ENCODE assay signal across 10 cellular contexts in genomic region chr1:79042117-79042516, GRCh38. TPM values are rescaled to one million over a fixed set of nuclear protein-coding genes. Genes with fewer than 3 reads are reported as not detected.
A peak's percentile ranks its signal among the peaks of the same experiment; 100 is the strongest.
DNase-seq lines count a peak whose midpoint lies in the region; ATAC-seq, FAIRE-seq and TF ChIP-seq lines count a peak whose summit lies in the region.
"Had no signal": no experiment of that assay in that cellular context is flagged by ENCODE, and none has a peak within 500 bp of the region (broad histone marks: within the 10 kb centered on the region; RNA-seq: fewer than 3 reads in every experiment).

No MANE protein-coding gene starts in this region.

- no peak overlapping the region for H2AFZ ChIP-seq in hepatocyte

- CTCF ChIA-PET in A549 (lab: Yijun Ruan, JAX) = no interaction called here

- H3K9me3 ChIP-seq in A549 (0 out of 3 replicates have a peak, but pooled peaks cover under 1% of the 10 kb centered on the region), gastrocnemius medialis (no peaks in the 10 kb centered on the region), hepatocyte (ENCODE audit: low read depth) (no peaks in the 10 kb centered on the region)
- H3K9me3 ChIP-seq: BE2C had no signal

- H3K36me3 ChIP-seq in gastrocnemius medialis (no peaks in the 10 kb centered on the region), hepatocyte (replicated peaks; ENCODE audit: insufficient read depth, low read depth) (no peaks in the 10 kb centered on the region)
- H3K36me3 ChIP-seq: BE2C had no signal

- H3K9me2 ChIP-seq in hepatocyte (replicated peaks; ENCODE audit: insufficient read depth) = no peaks in the 10 kb centered on the region

- H3K27me3 ChIP-seq in gastrocnemius medialis = no peaks in the 10 kb centered on the region
- H3K27me3 ChIP-seq in hepatocyte = no peaks in the 10 kb centered on the region
- H3K27me3 ChIP-seq: BE2C had no signal

- intact Hi-C loops in gastrocnemius medialis (cut with DNase I; ENCODE audit: low total_unique reads) = no loop called here

- peak overlapping the region in 1 of 2 experiments; percentile 34; a peak in 2 of 6 replicates for H3K27ac ChIP-seq in A549
- H3K27ac ChIP-seq in gastrocnemius medialis = no peak overlapping the region
- H3K27ac ChIP-seq in hepatocyte = no peak overlapping the region
- H3K27ac ChIP-seq: VCaP had no signal

- 0% methylated on average over 2 of the region's 2 CpGs for WGBS in A549 (ENCODE audit: missing lambda C conversion rate)
- 0% methylated on average over 2 of the region's 2 CpGs for WGBS in hepatocyte (ENCODE audit: low lambda C conversion rate, missing lambda C conversion rate)

- H3K4me3 ChIP-seq in A549 (no peak overlapping the region), gastrocnemius medialis (no peak overlapping the region), hepatocyte (no peak overlapping the region)

- H3K4me1 ChIP-seq in A549 = peaks cover 21% of the 10 kb centered on the region
- H3K4me1 ChIP-seq in gastrocnemius medialis = no peaks in the 10 kb centered on the region
- no peaks in the 10 kb centered on the region for H3K4me1 ChIP-seq in hepatocyte (ENCODE audit: insufficient read depth)
- H3K4me1 ChIP-seq: BE2C had no signal

- POLR2A ChIA-PET in A549 (lab: Yijun Ruan, JAX) = no interaction called here

- in situ Hi-C loops in gastrocnemius medialis (cut with MboI; ENCODE audit: low sequenced_read_pairs in 4 of 4) = no loop called here

- no peak for ATAC-seq in A549
- peak; percentile 61 for ATAC-seq in GM19395 (IDR thresholded peaks at IDR 0.05; ENCODE audit: unreplicated experiment)
- ATAC-seq in HG03066 (IDR thresholded peaks at IDR 0.05; ENCODE audit: low read depth, unreplicated experiment) = peak; percentile 57
- no peak for ATAC-seq in gastrocnemius medialis

- H3K4me2 ChIP-seq in A549 (peak overlapping the region; percentile 47; the same call in 2 of the 3 replicates), hepatocyte (no peak overlapping the region)

- TF ChIP-seq CTCF in A549 (IDR thresholded peaks at IDR 0.05) (no peak), gastrocnemius medialis (IDR thresholded peaks at IDR 0.05 in 4 of 5, conservative IDR thresholded peaks at IDR 0.05 in 1 of 5) (no peak), hepatocyte (IDR thresholded peaks at IDR 0.05; ENCODE audit: poor library complexity) (no peak)

- H3K79me2 ChIP-seq in hepatocyte = no peaks in the 10 kb centered on the region

- TF ChIP-seq POLR2A in A549 (IDR thresholded peaks at IDR 0.05; ENCODE audit: low read length) (no peak), gastrocnemius medialis (IDR thresholded peaks at IDR 0.05) (no peak)

- TF ChIP-seq EP300 in A549 (IDR thresholded peaks at IDR 0.05) = no peak

- no peaks in the 10 kb centered on the region for H4K20me1 ChIP-seq in hepatocyte (ENCODE audit: insufficient read depth, poor library complexity, severe bottlenecking)

- DNase-seq in A549 (ENCODE audit: low read depth in 1 of 2, low spot score in 1 of 2) (peak in 1 of 2 experiments; percentile 19), SKM-1 (lab: John Stamatoyannopoulos, UW; ENCODE audit: unreplicated experiment) (peak; percentile 3), gastrocnemius medialis (no peak), GOT3 (lab: John Stamatoyannopoulos, UW) (no peak), hepatocyte (ENCODE audit: low spot score) (no peak)
- DNase-seq in stimulated activated CD4-positive, alpha-beta T cell treated with anti-CD3 and anti-CD28 coated beads, Interleukin-4, amount 100 ng/mL, for 1 hour = no peak
- DNase-seq: BE2C had no signal

- no peak for FAIRE-seq in A549 (lab: Jason Lieb, UNC)

- TF ChIP-seq RAD21 in A549 (conservative IDR thresholded peaks at IDR 0.05 in 1 of 2, IDR thresholded peaks at IDR 0.05 in 1 of 2) = no peak

TF ChIP-seq in A549, 52 proteins besides CTCF, POLR2A, EP300 and RAD21 (continues in another document):
- TF ChIP-seq JUN (IDR thresholded peaks at IDR 0.05) (no peak), POLR2AphosphoS2 (conservative IDR thresholded peaks at IDR 0.05; ENCODE audit: low read length) (no peak), HOXB13 (CRISPR knock-in tag; IDR thresholded peaks at IDR 0.05; ENCODE audit: low read depth) (no peak), NR3C1 (IDR thresholded peaks at IDR 0.05) (no peak), JUNB (IDR thresholded peaks at IDR 0.05) (no peak), PBX3 (IDR thresholded peaks at IDR 0.05) (no peak), TP53 (CRISPR knock-in tag; IDR thresholded peaks at IDR 0.05) (no peak), MAFK (IDR thresholded peaks at IDR 0.05; ENCODE audit: partially characterized antibody) (peak; percentile 80), TFCP2L1 (CRISPR knock-in tag; IDR thresholded peaks at IDR 0.05) (no peak), FOSB (CRISPR knock-in tag; IDR thresholded peaks at IDR 0.05) (no peak), CHD4 (IDR thresholded peaks at IDR 0.05; ENCODE audit: borderline replicate concordance) (no peak), NPAS2 (CRISPR knock-in tag; IDR thresholded peaks at IDR 0.05; ENCODE audit: borderline replicate concordance) (no peak), NFE2L2 (conservative IDR thresholded peaks at IDR 0.05; ENCODE audit: low read length) (0 out of 2 replicates have a peak, but pooled peaks have one; percentile 45), ZC3H11A (IDR thresholded peaks at IDR 0.05) (no peak), REST (IDR thresholded peaks at IDR 0.05) (no peak), FOSL2 (IDR thresholded peaks at IDR 0.05) (no peak), FOSL2 (CRISPR knock-in tag; IDR thresholded peaks at IDR 0.05) (peak; percentile 75), KDM5A (IDR thresholded peaks at IDR 0.05) (no peak), BCL3 (IDR thresholded peaks at IDR 0.05) (no peak), RFX5 (IDR thresholded peaks at IDR 0.05) (no peak), CBX2 (IDR thresholded peaks at IDR 0.05; ENCODE audit: borderline replicate concordance, low read depth) (no peak), SMC3 (IDR thresholded peaks at IDR 0.05) (no peak)
- TF ChIP-seq, protein P1, sequence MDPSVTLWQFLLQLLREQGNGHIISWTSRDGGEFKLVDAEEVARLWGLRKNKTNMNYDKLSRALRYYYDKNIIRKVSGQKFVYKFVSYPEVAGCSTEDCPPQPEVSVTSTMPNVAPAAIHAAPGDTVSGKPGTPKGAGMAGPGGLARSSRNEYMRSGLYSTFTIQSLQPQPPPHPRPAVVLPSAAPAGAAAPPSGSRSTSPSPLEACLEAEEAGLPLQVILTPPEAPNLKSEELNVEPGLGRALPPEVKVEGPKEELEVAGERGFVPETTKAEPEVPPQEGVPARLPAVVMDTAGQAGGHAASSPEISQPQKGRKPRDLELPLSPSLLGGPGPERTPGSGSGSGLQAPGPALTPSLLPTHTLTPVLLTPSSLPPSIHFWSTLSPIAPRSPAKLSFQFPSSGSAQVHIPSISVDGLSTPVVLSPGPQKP (IDR thresholded peaks at IDR 0.05; ENCODE audit: low read depth, low read length) = no peak

RNA-seq across cellular contexts. Expression of gene ADGRL4, which starts 35.6 kb away (rescaled TPM):
- polyA plus RNA-seq in A549 (2011; rRNA removed) = not detected in 2 replicates
- polyA plus RNA-seq in A549 (2012; cell fraction: cytosol; rRNA removed) = not detected in 2 replicates
- polyA plus RNA-seq in A549 (2012; cell fraction: nucleus; rRNA removed) = not detected in 2 replicates
- not detected in 3 replicates for polyA plus RNA-seq in A549 (2017; fragmentation: RNase III; extraction: RNeasy Plus Mini Kit Qiagen cat#74134 plus additional on column Dnase treatment)
- polyA minus RNA-seq in A549 (2011; rRNA and poly(A)+ RNA removed) = not detected in 2 replicates
- total RNA-seq in gastrocnemius medialis = 10 to 100 TPM; 13.4 to 31.9 (median 14.0) TPM
- total RNA-seq in hepatocyte = 1.7 and 2.2 TPM in 2 replicates
- 0.44 and 2.4 TPM in 2 replicates for polyA plus RNA-seq in hepatocyte

Comparison
In these comparisons a context has a peak if more than half of its experiments do, and no peak if none do; other contexts are left out.
1. ATAC-seq: peak in GM19395 (single experiment) and HG03066 (single experiment); none in A549 (0 of 2) and gastrocnemius medialis (0 of 2).